In genomic region chr3:44428910-44429309, GRCh38 we compare ENCODE assay signal across 33 cellular contexts.
"Had no signal": no experiment of that assay in that cellular context is flagged by ENCODE, and none has a peak within 500 bp of the region (broad histone marks: within the 10 kb centered on the region; RNA-seq: fewer than 3 reads in every experiment).

No MANE protein-coding gene starts in this region.

- FAIRE-seq: astrocyte, TTC549 had no signal

- H3K4me3 ChIP-seq: adrenal gland, body of pancreas, breast epithelium had no signal

- H3K36me3 ChIP-seq: adrenal gland, brain microvascular endothelial cell, breast epithelium had no signal

- H3K27me3 ChIP-seq: adrenal gland, body of pancreas, brain microvascular endothelial cell, breast epithelium had no signal

- DNase-seq: activated B cell treated with CpG ODN at 0.5 μM for 24 hours; activated CD4-positive, alpha-beta memory T cell treated with anti-CD3 and anti-CD28 coated beads for 36 hours; activated CD4-positive, alpha-beta T cell treated with anti-CD3 and anti-CD28 coated beads for 4 hours; activated CD4-positive, alpha-beta T cell treated with anti-CD3 and anti-CD28 coated beads, Interleukin-2, amount 10 ng/mL, durations not matched to agents 24 days and 14 days; activated CD4-positive, alpha-beta T cell treated with anti-CD3 and anti-CD28 coated beads, Interleukin-2, amount 50 U/mL, for 1 hour; activated CD4-positive, alpha-beta T cell treated with anti-CD3 and anti-CD28 coated beads, Interleukin-2, amount 50 U/mL, for 4 hours; activated CD4-positive, CD25-positive, alpha-beta regulatory T cell treated with anti-CD3 and anti-CD28 coated beads, Interleukin-2, amount 50 U/mL, for 72 hours; activated CD8-positive, alpha-beta memory T cell treated with anti-CD3 and anti-CD28 coated beads, Interleukin-2, amount 50 U/mL, for 4 hours; activated CD8-positive, alpha-beta T cell treated with anti-CD3 and anti-CD28 coated beads for 36 hours; activated effector memory CD4-positive, alpha-beta T cell treated with anti-CD3 and anti-CD28 coated beads, Interleukin-2, amount 50 U/mL, for 16 hours; activated gamma-delta T cell treated with Interleukin-2 at 50 U/mL for 16 hours; activated naive CD4-positive, alpha-beta T cell; activated naive CD4-positive, alpha-beta T cell treated with anti-CD3 and anti-CD28 coated beads for 36 hours; activated naive CD4-positive, alpha-beta T cell treated with anti-CD3 and anti-CD28 coated beads, Interleukin-2, amount 50 U/mL, for 16 hours; activated naive CD8-positive, alpha-beta T cell treated with anti-CD3 and anti-CD28 coated beads for 36 hours; activated T-cell treated with anti-CD3 and anti-CD28 coated beads for 4 hours; activated T-cell treated with anti-CD3 and anti-CD28 coated beads, Interleukin-2, amount 50 U/mL, for 1 hour; activated T-cell treated with anti-CD3 and anti-CD28 coated beads, Interleukin-2, amount 50 U/mL, for 4 hours; activated T-cell treated with anti-CD3 and anti-CD28 coated beads, Interleukin-2, amount 50 U/mL, for 72 hours; adrenal gland; amniotic stem cell; body of pancreas; brain microvascular endothelial cell; central memory CD4-positive, alpha-beta T cell; T-helper 1 cell; T-helper 2 cell; T-helper 9 cell had no signal

- H3K27ac ChIP-seq: adrenal gland, body of pancreas, brain microvascular endothelial cell, breast epithelium, VCaP had no signal

- ATAC-seq: activated CD8-positive, alpha-beta T cell treated with anti-CD3 and anti-CD28 coated beads for 36 hours; activated naive CD4-positive, alpha-beta T cell treated with anti-CD3 and anti-CD28 coated beads, Interleukin-2, amount 50 U/mL, for 72 hours; activated T-cell treated with anti-CD3 and anti-CD28 coated beads, Interleukin-2, amount 50 U/mL, for 4 hours; activated T-cell treated with anti-CD3 and anti-CD28 coated beads, Interleukin-2, amount 50 U/mL, for 72 hours; activated T-helper 17 cell treated with anti-CD3 and anti-CD28 coated beads, Interleukin-2, amount 50 U/mL, for 72 hours; body of pancreas had no signal

- H3K4me1 ChIP-seq: adrenal gland, body of pancreas, breast epithelium had no signal

- H3K9me3 ChIP-seq: adrenal gland, body of pancreas, breast epithelium had no signal
